8 cellular contexts compared by ENCODE assay signal in the genomic region with DNA sequence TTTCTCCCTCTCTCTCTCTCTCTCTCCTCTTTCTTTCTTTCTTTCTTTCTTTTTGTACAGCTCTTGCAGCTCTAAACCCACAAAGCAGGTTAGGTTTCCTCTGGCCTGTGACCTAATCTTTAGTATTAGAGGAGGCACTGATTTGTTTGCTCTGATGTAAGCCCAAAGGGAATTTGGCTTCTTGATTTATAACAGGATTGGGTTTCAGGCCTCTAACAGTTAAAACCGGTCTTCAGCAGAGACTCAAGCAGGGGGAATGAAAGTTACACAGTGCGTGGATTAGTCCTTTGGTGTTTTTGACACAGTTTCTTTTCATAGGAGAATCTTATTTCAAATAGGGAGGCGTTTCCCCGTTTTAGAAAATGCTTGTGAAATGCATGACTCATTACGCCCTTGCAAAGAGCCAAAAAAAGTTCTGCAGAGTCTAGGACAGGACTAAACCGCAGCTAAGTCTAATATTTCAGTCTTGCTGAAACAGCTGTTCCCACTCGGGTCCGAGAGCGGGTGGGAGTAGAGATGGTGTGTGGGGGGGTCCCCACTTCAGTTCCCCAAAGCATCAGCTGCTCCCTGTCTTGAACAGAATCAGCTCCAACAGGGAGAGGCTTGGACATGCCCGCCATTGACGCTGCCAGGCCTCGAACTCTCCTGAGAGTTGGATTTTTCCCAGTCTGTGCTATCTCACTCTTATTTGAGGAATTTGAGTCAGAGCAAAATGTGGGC.
DNase-seq lines count a peak whose midpoint lies in the region; ATAC-seq and TF ChIP-seq lines count a peak whose summit lies in the region.

No MANE protein-coding gene starts in this region.

- H3K27ac ChIP-seq in coronary artery (peak overlapping the region; percentile 81 to 93), muscle layer of colon (ENCODE audit: low read depth, low read length) (peak overlapping the region; percentile 82)

- DNase-seq in NCI-H2171 treated with DMSO at 0.1 percent for 48 hours (lab: John Stamatoyannopoulos, UW): peak; percentile 37
- DNase-seq in NCI-H2171 (lab: John Stamatoyannopoulos, UW): no peak
- DNase-seq in NOMO-1 (lab: John Stamatoyannopoulos, UW; ENCODE audit: unreplicated experiment in 2 of 2): peak; percentile 66 to 85
- DNase-seq in coronary artery (ENCODE audit: low spot score): peak; percentile 87
- no peak for DNase-seq in NCI-H1417 treated with DMSO at 0.1 percent for 48 hours (lab: John Stamatoyannopoulos, UW)
- no peak for DNase-seq in activated CD8-positive, alpha-beta memory T cell treated with anti-CD3 and anti-CD28 coated beads, Interleukin-2, amount 50 U/mL, for 4 hours

- H3K9me3 ChIP-seq in muscle layer of colon (ENCODE audit: low read length): no peaks in the 10 kb centered on the region

- ATAC-seq in GM18502 (IDR thresholded peaks at IDR 0.05; ENCODE audit: poor library complexity, unreplicated experiment): no peak

- H3K27me3 ChIP-seq in muscle layer of colon (ENCODE audit: control insufficient read depth in 1 of 2, insufficient read depth in 2 of 2, low read length in 2 of 2): no peaks in the 10 kb centered on the region

- no peaks in the 10 kb centered on the region for H3K36me3 ChIP-seq in muscle layer of colon (ENCODE audit: insufficient read depth, low read length)

- no peak for TF ChIP-seq CTCF in coronary artery (IDR thresholded peaks at IDR 0.05)

- no peak overlapping the region for H3K9ac ChIP-seq in muscle layer of colon (ENCODE audit: low read length)

- peaks cover 45% of the 10 kb centered on the region for H3K4me1 ChIP-seq in muscle layer of colon (ENCODE audit: insufficient read depth, low read length)

- H3K4me3 ChIP-seq in coronary artery (peak overlapping the region; percentile 56), muscle layer of colon (ENCODE audit: low read depth in 1 of 2, low read length in 2 of 2) (peak overlapping the region in 1 of 2 donors; percentile 35)

Comparison
In these comparisons a context has a peak if more than half of its experiments do, and no peak if none do; other contexts are left out.
1. DNase-seq: peak in NCI-H2171 treated with DMSO at 0.1 percent for 48 hours (single experiment), NOMO-1 (2 of 2) and coronary artery (single experiment); none in NCI-H2171 (single experiment), NCI-H1417 treated with DMSO at 0.1 percent for 48 hours (single experiment) and activated CD8-positive, alpha-beta memory T cell treated with anti-CD3 and anti-CD28 coated beads, Interleukin-2, amount 50 U/mL, for 4 hours (single experiment).